Comparison of ENCODE assay signal across 16 cellular contexts in genomic region chr3:105774444-105775180, GRCh38.
DNase-seq lines count a peak whose midpoint lies in the region; ATAC-seq lines count a peak whose summit lies in the region.
"Had no signal": no experiment of that assay in that cellular context is flagged by ENCODE, and none has a peak within 500 bp of the region (broad histone marks: within the 10 kb centered on the region; RNA-seq: fewer than 3 reads in every experiment).

No MANE protein-coding gene starts in this region.

- peaks cover 19% of the 10 kb centered on the region for H3K9me3 Mint-ChIP-seq in activated CD4-positive, alpha-beta T cell treated with anti-CD3 and anti-CD28 coated beads, Interleukin-2, amount 10 ng/mL, durations not matched to agents 7 days and 5 days
- peaks cover 10% of the 10 kb centered on the region for H3K9me3 Mint-ChIP-seq in activated T-helper 1 cell treated with anti-CD3 and anti-CD28 coated beads, Interleukin-12 subunit alpha, Interleukin-12 subunit beta, Interleukin-2, Interleukin-4 antibody, amounts not matched to agents 30 ng/mL and 10 ng/mL and 1 ng/mL, durations not matched to agents 14 hours and 24 hours and 36 hours
- H3K9me3 Mint-ChIP-seq in natural killer cell treated with Interleukin-12 subunit alpha and Interleukin-12 subunit beta and Interleukin-15 and Interleukin-18, amount 100 ng/mL, for 72 hours = peaks cover 7% of the 10 kb centered on the region

- H3K27ac Mint-ChIP-seq in activated CD4-positive, alpha-beta T cell treated with anti-CD3 and anti-CD28 coated beads, Interleukin-2, amount 10 ng/mL, durations not matched to agents 7 days and 5 days = peak overlapping the region; percentile 21
- peak overlapping the region; percentile 76 for H3K27ac Mint-ChIP-seq in activated T-helper 1 cell treated with anti-CD3 and anti-CD28 coated beads, Interleukin-12 subunit alpha, Interleukin-12 subunit beta, Interleukin-2, Interleukin-4 antibody, amounts not matched to agents 30 ng/mL and 10 ng/mL and 1 ng/mL, durations not matched to agents 14 hours and 24 hours and 36 hours
- H3K27ac Mint-ChIP-seq in natural killer cell treated with Interleukin-12 subunit alpha and Interleukin-12 subunit beta and Interleukin-15 and Interleukin-18, amount 100 ng/mL, for 72 hours = peak overlapping the region; percentile 53 to 58

- DNase-seq in activated CD4-positive, alpha-beta T cell treated with anti-CD3 and anti-CD28 coated beads, Interleukin-2, amount 10 ng/mL, durations not matched to agents 7 days and 5 days = no peak
- DNase-seq in activated CD4-positive, alpha-beta T cell treated with anti-CD3 and anti-CD28 coated beads for 48 hours = no peak
- no peak for DNase-seq in activated T-helper 1 cell treated with anti-CD3 and anti-CD28 coated beads, Interleukin-12 subunit alpha, Interleukin-12 subunit beta, Interleukin-2, Interleukin-4 antibody, amounts not matched to agents 30 ng/mL and 10 ng/mL and 1 ng/mL, durations not matched to agents 14 hours and 24 hours and 36 hours (ENCODE audit: low spot score)
- no peak for DNase-seq in natural killer cell treated with Interleukin-12 subunit alpha and Interleukin-12 subunit beta and Interleukin-15 and Interleukin-18, amount 100 ng/mL, for 72 hours (ENCODE audit: low spot score)
- DNase-seq: left colon; mucosa of descending colon; NCI-H1417 treated with DMSO at 0.1 percent for 48 hours; ovary; stimulated activated CD4-positive, alpha-beta T cell treated with anti-CD3 and anti-CD28 coated beads, Interleukin-4, amount 100 ng/mL, for 4 hours; T1000 had no signal

- intact Hi-C loops in activated T-helper 1 cell treated with anti-CD3 and anti-CD28 coated beads, Interleukin-12 subunit alpha, Interleukin-12 subunit beta, Interleukin-2, Interleukin-4 antibody, amounts not matched to agents 30 ng/mL and 10 ng/mL and 1 ng/mL, durations not matched to agents 14 hours and 24 hours and 36 hours (cut with micrococcal nuclease) = loop anchor here (1.0 to 5.0 kb wide), 8 partner anchors 10 to 654 kb away; no protein-coding TSS in a partner anchor

- H3K4me3 Mint-ChIP-seq in activated CD4-positive, alpha-beta T cell treated with anti-CD3 and anti-CD28 coated beads, Interleukin-2, amount 10 ng/mL, durations not matched to agents 7 days and 5 days = no peak overlapping the region
- no peak overlapping the region for H3K4me3 Mint-ChIP-seq in activated T-helper 1 cell treated with anti-CD3 and anti-CD28 coated beads, Interleukin-12 subunit alpha, Interleukin-12 subunit beta, Interleukin-2, Interleukin-4 antibody, amounts not matched to agents 30 ng/mL and 10 ng/mL and 1 ng/mL, durations not matched to agents 14 hours and 24 hours and 36 hours
- H3K4me3 Mint-ChIP-seq in natural killer cell treated with Interleukin-12 subunit alpha and Interleukin-12 subunit beta and Interleukin-15 and Interleukin-18, amount 100 ng/mL, for 72 hours = no peak overlapping the region
- H3K4me3 Mint-ChIP-seq: CD14-positive monocyte had no signal

- POLR2A ChIA-PET in activated CD4-positive, alpha-beta T cell treated with anti-CD3 and anti-CD28 coated beads, Interleukin-2, amount 10 ng/mL, durations not matched to agents 7 days and 5 days (lab: Charles Lee) = no interaction called here

- peak; percentile 59 for ATAC-seq in GM19395 (IDR thresholded peaks at IDR 0.05; ENCODE audit: unreplicated experiment)
- ATAC-seq in natural killer cell treated with Interleukin-12 subunit alpha and Interleukin-12 subunit beta and Interleukin-15 and Interleukin-18, amount 100 ng/mL, for 72 hours = peak in 1 of 2 donors; percentile 41
- ATAC-seq in HG03469 (IDR thresholded peaks at IDR 0.05; ENCODE audit: unreplicated experiment) = no peak
- ATAC-seq in GM21723 (IDR thresholded peaks at IDR 0.05; ENCODE audit: unreplicated experiment) = no peak
- ATAC-seq in HG03108 (IDR thresholded peaks at IDR 0.05; ENCODE audit: unreplicated experiment) = no peak
- ATAC-seq: A549, left colon, mucosa of descending colon had no signal

- peaks cover 77% of the 10 kb centered on the region for H3K36me3 Mint-ChIP-seq in activated CD4-positive, alpha-beta T cell treated with anti-CD3 and anti-CD28 coated beads, Interleukin-2, amount 10 ng/mL, durations not matched to agents 7 days and 5 days (ENCODE audit: low read depth)
- peaks cover 66% of the 10 kb centered on the region for H3K36me3 Mint-ChIP-seq in activated T-helper 1 cell treated with anti-CD3 and anti-CD28 coated beads, Interleukin-12 subunit alpha, Interleukin-12 subunit beta, Interleukin-2, Interleukin-4 antibody, amounts not matched to agents 30 ng/mL and 10 ng/mL and 1 ng/mL, durations not matched to agents 14 hours and 24 hours and 36 hours (ENCODE audit: low read depth)
- peaks cover 9% of the 10 kb centered on the region for H3K36me3 Mint-ChIP-seq in natural killer cell treated with Interleukin-12 subunit alpha and Interleukin-12 subunit beta and Interleukin-15 and Interleukin-18, amount 100 ng/mL, for 72 hours

- H3K27me3 Mint-ChIP-seq in activated CD4-positive, alpha-beta T cell treated with anti-CD3 and anti-CD28 coated beads, Interleukin-2, amount 10 ng/mL, durations not matched to agents 7 days and 5 days = no peaks in the 10 kb centered on the region
- no peaks in the 10 kb centered on the region for H3K27me3 Mint-ChIP-seq in activated T-helper 1 cell treated with anti-CD3 and anti-CD28 coated beads, Interleukin-12 subunit alpha, Interleukin-12 subunit beta, Interleukin-2, Interleukin-4 antibody, amounts not matched to agents 30 ng/mL and 10 ng/mL and 1 ng/mL, durations not matched to agents 14 hours and 24 hours and 36 hours (ENCODE audit: insufficient read depth)
- H3K27me3 Mint-ChIP-seq in natural killer cell treated with Interleukin-12 subunit alpha and Interleukin-12 subunit beta and Interleukin-15 and Interleukin-18, amount 100 ng/mL, for 72 hours = no peaks in the 10 kb centered on the region

- CTCF ChIA-PET in activated CD4-positive, alpha-beta T cell treated with anti-CD3 and anti-CD28 coated beads, Interleukin-2, amount 10 ng/mL, durations not matched to agents 7 days and 5 days (lab: Charles Lee) = interaction anchor here (1.5 kb wide), 1 partner anchor 8 kb away, joined by 3 read pairs; no protein-coding TSS in a partner anchor

- peaks cover 69% of the 10 kb centered on the region for H3K4me1 Mint-ChIP-seq in activated CD4-positive, alpha-beta T cell treated with anti-CD3 and anti-CD28 coated beads, Interleukin-2, amount 10 ng/mL, durations not matched to agents 7 days and 5 days
- H3K4me1 Mint-ChIP-seq in activated T-helper 1 cell treated with anti-CD3 and anti-CD28 coated beads, Interleukin-12 subunit alpha, Interleukin-12 subunit beta, Interleukin-2, Interleukin-4 antibody, amounts not matched to agents 30 ng/mL and 10 ng/mL and 1 ng/mL, durations not matched to agents 14 hours and 24 hours and 36 hours (ENCODE audit: low read depth) = peaks cover 71% of the 10 kb centered on the region
- H3K4me1 Mint-ChIP-seq in natural killer cell treated with Interleukin-12 subunit alpha and Interleukin-12 subunit beta and Interleukin-15 and Interleukin-18, amount 100 ng/mL, for 72 hours (ENCODE audit: low read depth in 2 of 2) = peaks cover 65 to 66% of the 10 kb centered on the region in 2 donors
- H3K4me1 Mint-ChIP-seq: CD14-positive monocyte had no signal

Comparison
In these comparisons a context has a peak if more than half of its experiments do, and no peak if none do; other contexts are left out.
1. H3K27ac Mint-ChIP-seq: peak in every context shown above with its lines; median percentile 76 in activated T-helper 1 cell treated with anti-CD3 and anti-CD28 coated beads, Interleukin-12 subunit alpha, Interleukin-12 subunit beta, Interleukin-2, Interleukin-4 antibody, amounts not matched to agents 30 ng/mL and 10 ng/mL and 1 ng/mL, durations not matched to agents 14 hours and 24 hours and 36 hours; 56 in natural killer cell treated with Interleukin-12 subunit alpha and Interleukin-12 subunit beta and Interleukin-15 and Interleukin-18, amount 100 ng/mL, for 72 hours; 21 in activated CD4-positive, alpha-beta T cell treated with anti-CD3 and anti-CD28 coated beads, Interleukin-2, amount 10 ng/mL, durations not matched to agents 7 days and 5 days.